ENCODE assay signal across 19 cellular contexts in the genomic region with DNA sequence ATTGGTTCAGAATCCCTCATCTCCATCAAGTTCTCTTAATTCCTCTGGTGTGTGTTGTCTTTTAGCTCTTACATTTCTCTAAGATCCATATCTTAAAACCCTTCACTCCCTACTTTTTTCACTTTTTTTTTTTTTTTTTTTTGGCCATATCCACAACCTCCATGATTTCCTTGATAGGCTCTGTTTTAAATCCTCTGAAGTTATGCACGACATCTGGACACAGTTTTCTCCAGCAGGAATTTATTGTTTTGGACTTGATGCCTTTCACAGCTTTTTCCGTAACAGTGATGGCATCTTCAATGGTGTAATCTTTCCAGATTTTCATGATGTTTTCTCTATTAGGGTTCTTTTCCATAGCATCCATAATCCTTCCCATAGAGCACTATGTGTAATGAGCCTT. TPM values are rescaled to one million over a fixed set of nuclear protein-coding genes. Genes with fewer than 3 reads are reported as not detected.
DNase-seq lines count a peak whose midpoint lies in the region; ATAC-seq and TF ChIP-seq lines count a peak whose summit lies in the region.
"Had no signal": no experiment of that assay in that cellular context is flagged by ENCODE, and none has a peak within 500 bp of the region (broad histone marks: within the 10 kb centered on the region; RNA-seq: fewer than 3 reads in every experiment).

No MANE protein-coding gene starts in this region.

- H3K27ac ChIP-seq in uterus = peak overlapping the region; percentile 41 to 73
- H3K27ac ChIP-seq: SK-N-MC, WERI-Rb-1 had no signal

- H3K4me1 ChIP-seq in uterus = peaks cover 11 to 16% of the 10 kb centered on the region in 2 donors

- no peak for ATAC-seq in activated naive CD4-positive, alpha-beta T cell treated with anti-CD3 and anti-CD28 coated beads, Interleukin-2, amount 50 U/mL, for 72 hours
- no peak for ATAC-seq in activated B cell treated with CpG ODN at 0.5 μM for 24 hours (ENCODE audit: low read depth)
- ATAC-seq: left colon, natural killer cell had no signal

- no peak for TF ChIP-seq POLR2A in uterus (IDR thresholded peaks at IDR 0.05)

- intact Hi-C loops in activated B cell treated with CpG ODN at 0.5 μM for 24 hours (cut with micrococcal nuclease) (no loop called here), uterus (cut with DNase I; ENCODE audit: low total_unique reads) (no loop called here), head of caudate nucleus (cut with DNase I) (no loop called here)

- peak overlapping the region; percentile 18 to 21 for H3K27ac Mint-ChIP-seq in activated naive CD4-positive, alpha-beta T cell treated with anti-CD3 and anti-CD28 coated beads, Interleukin-2, amount 50 U/mL, for 72 hours
- H3K27ac Mint-ChIP-seq in activated B cell treated with CpG ODN at 0.5 μM for 24 hours (peak overlapping the region; percentile 19), mesothelial cell of epicardium (peak overlapping the region; percentile 43)

- H3K27me3 Mint-ChIP-seq in activated B cell treated with CpG ODN at 0.5 μM for 24 hours (no peaks in the 10 kb centered on the region), mesothelial cell of epicardium (ENCODE audit: low read depth) (no peaks in the 10 kb centered on the region)

- H3K36me3 Mint-ChIP-seq in activated naive CD4-positive, alpha-beta T cell treated with anti-CD3 and anti-CD28 coated beads, Interleukin-2, amount 50 U/mL, for 72 hours = peaks cover 4 to 5% of the 10 kb centered on the region in 2 donors
- H3K36me3 Mint-ChIP-seq in activated B cell treated with CpG ODN at 0.5 μM for 24 hours (ENCODE audit: low read depth) = peaks cover 33% of the 10 kb centered on the region
- peaks cover 7% of the 10 kb centered on the region for H3K36me3 Mint-ChIP-seq in mesothelial cell of epicardium
- H3K36me3 Mint-ChIP-seq: natural killer cell had no signal

- TF ChIP-seq CTCF in activated B cell treated with CpG ODN at 0.5 μM for 24 hours (IDR thresholded peaks at IDR 0.05) (no peak), mesothelial cell of epicardium (IDR thresholded peaks at IDR 0.05; ENCODE audit: unreplicated experiment) (no peak), uterus (IDR thresholded peaks at IDR 0.05) (no peak)

- H3K9me3 Mint-ChIP-seq in activated naive CD4-positive, alpha-beta T cell treated with anti-CD3 and anti-CD28 coated beads, Interleukin-2, amount 50 U/mL, for 72 hours = no peaks in the 10 kb centered on the region
- peaks cover 2% of the 10 kb centered on the region for H3K9me3 Mint-ChIP-seq in activated B cell treated with CpG ODN at 0.5 μM for 24 hours
- H3K9me3 Mint-ChIP-seq in mesothelial cell of epicardium = peaks cover 3% of the 10 kb centered on the region
- H3K9me3 Mint-ChIP-seq: natural killer cell had no signal

- H3K4me1 Mint-ChIP-seq in activated B cell treated with CpG ODN at 0.5 μM for 24 hours (peaks cover 82% of the 10 kb centered on the region), mesothelial cell of epicardium (peaks cover 44% of the 10 kb centered on the region)

- POLR2A ChIA-PET in activated B cell treated with CpG ODN at 0.5 μM for 24 hours (lab: Charles Lee) = interaction anchor here (0.7 kb wide), 1 partner anchor 23 kb away, joined by 4 read pairs; no protein-coding TSS in a partner anchor

- no peak for DNase-seq in activated naive CD4-positive, alpha-beta T cell treated with anti-CD3 and anti-CD28 coated beads, Interleukin-2, amount 50 U/mL, for 72 hours (ENCODE audit: low spot score in 2 of 2)
- no peak for DNase-seq in activated naive CD4-positive, alpha-beta T cell treated with anti-CD3 and anti-CD28 coated beads, Interleukin-2, amount 50 U/mL, for 16 hours
- DNase-seq in activated B cell treated with CpG ODN at 0.5 μM for 24 hours (no peak), mesothelial cell of epicardium (ENCODE audit: low spot score in 2 of 2, unreplicated experiment in 2 of 2) (no peak), uterus (no peak), head of caudate nucleus (no peak), HK-2 (ENCODE audit: unreplicated experiment) (no peak)
- no peak for DNase-seq in stimulated activated CD4-positive, alpha-beta T cell treated with anti-CD3 and anti-CD28 coated beads, Interleukin-4, amount 100 ng/mL, for 1 hour
- DNase-seq: adrenal gland; Calu3; cerebellar nuclear complex; hippocampal formation; left colon; natural killer cell; NCI-H1105; NCI-H345; stimulated activated CD4-positive, alpha-beta T cell treated with anti-CD3 and anti-CD28 coated beads, Interleukin-1b, Interleukin-23, amount 100 ng/mL, for 48 hours; WERI-Rb-1 had no signal

- CTCF ChIA-PET in activated B cell treated with CpG ODN at 0.5 μM for 24 hours (lab: Charles Lee) = no interaction called here

- H3K4me3 Mint-ChIP-seq in activated B cell treated with CpG ODN at 0.5 μM for 24 hours = no peak overlapping the region
- H3K4me3 Mint-ChIP-seq in mesothelial cell of epicardium = no peak overlapping the region
- H3K4me3 Mint-ChIP-seq: natural killer cell had no signal

- H3K27me3 ChIP-seq in uterus = no peaks in the 10 kb centered on the region
- H3K27me3 ChIP-seq: adrenal gland had no signal

- no peaks in the 10 kb centered on the region for H3K9me3 ChIP-seq in uterus
- H3K9me3 ChIP-seq: adrenal gland had no signal

- no peak overlapping the region for H3K4me3 ChIP-seq in uterus
- H3K4me3 ChIP-seq: adrenal gland, SK-N-MC had no signal

- no peaks in the 10 kb centered on the region for H3K36me3 ChIP-seq in uterus
- H3K36me3 ChIP-seq: adrenal gland, WERI-Rb-1 had no signal

RNA-seq across cellular contexts. Expression of gene NCOA3, which starts 57.0 kb away (rescaled TPM):
- total RNA-seq in activated naive CD4-positive, alpha-beta T cell treated with anti-CD3 and anti-CD28 coated beads, Interleukin-2, amount 50 U/mL, for 72 hours = 10 to 100 TPM; 81.6 to 92.6 TPM
- total RNA-seq in activated B cell treated with CpG ODN at 0.5 μM for 24 hours (186 and 187 TPM in 2 replicates), mesothelial cell of epicardium (45.9 to 49.8 TPM (median 47.1 TPM) in 3 replicates), uterus (10 to 100 TPM; 27.9 to 59.2 (median 44.2) TPM)
